ENCODE assay signal across 1 cellular context in the genomic region with DNA sequence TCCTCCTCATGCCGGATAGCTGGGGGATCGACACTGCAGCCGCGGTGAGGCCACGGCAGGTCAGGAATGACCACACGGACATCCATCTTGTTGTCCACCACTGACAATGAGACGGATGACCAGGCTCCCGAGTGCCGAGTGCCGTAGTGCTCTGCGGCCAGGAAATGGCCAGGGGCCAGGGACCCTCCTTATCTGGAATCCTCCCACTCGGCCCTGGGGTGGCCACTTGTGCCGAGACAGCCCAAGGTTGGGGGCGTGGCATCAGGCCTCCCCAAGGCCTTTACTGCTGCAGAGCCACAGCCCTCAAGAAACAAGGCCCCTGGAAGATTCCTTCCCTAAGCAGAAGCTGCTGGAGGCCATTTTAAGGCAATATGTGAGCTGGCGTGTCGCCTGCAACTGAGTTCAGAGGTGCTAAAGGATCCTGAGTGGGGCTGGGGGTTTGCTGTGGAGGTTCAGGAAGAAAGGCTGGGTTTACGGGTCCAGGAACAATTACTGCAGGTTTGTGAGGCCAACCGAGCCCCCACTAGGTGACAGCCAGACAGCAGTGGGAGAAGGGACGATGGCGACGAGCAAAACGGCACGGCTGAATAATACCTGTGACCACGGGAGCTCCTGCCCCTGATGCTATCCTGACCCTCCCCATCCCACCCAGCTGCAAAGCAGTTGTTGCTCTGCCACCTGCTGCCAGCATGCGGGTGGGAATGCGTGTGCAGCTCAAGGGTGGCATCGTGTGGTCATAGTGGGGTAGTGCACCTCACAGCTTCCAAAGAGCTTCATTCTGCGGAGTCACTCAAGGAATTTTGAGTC.
TF ChIP-seq lines count a peak whose summit lies in the region.

No MANE protein-coding gene starts in this region.

TF ChIP-seq in HEK293, 187 proteins besides CTCF, POLR2A, EP300 and RAD21 (continued from another document):
- TF ChIP-seq, protein P1, sequence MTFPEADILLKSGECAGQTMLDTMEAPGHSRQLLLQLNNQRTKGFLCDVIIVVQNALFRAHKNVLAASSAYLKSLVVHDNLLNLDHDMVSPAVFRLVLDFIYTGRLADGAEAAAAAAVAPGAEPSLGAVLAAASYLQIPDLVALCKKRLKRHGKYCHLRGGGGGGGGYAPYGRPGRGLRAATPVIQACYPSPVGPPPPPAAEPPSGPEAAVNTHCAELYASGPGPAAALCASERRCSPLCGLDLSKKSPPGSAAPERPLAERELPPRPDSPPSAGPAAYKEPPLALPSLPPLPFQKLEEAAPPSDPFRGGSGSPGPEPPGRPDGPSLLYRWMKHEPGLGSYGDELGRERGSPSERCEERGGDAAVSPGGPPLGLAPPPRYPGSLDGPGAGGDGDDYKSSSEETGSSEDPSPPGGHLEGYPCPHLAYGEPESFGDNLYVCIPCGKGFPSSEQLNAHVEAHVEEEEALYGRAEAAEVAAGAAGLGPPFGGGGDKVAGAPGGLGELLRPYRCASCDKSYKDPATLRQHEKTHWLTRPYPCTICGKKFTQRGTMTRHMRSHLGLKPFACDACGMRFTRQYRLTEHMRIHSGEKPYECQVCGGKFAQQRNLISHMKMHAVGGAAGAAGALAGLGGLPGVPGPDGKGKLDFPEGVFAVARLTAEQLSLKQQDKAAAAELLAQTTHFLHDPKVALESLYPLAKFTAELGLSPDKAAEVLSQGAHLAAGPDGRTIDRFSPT (tag by site-specific recombination; IDR thresholded peaks at IDR 0.05), result peak; percentile 86
- TF ChIP-seq ZBTB17 (tag by site-specific recombination; IDR thresholded peaks at IDR 0.05) (peak; percentile 48; the same call in 1 of the 2 replicates), PRDM1 (tag by site-specific recombination; IDR thresholded peaks at IDR 0.05) (no peak), WT1 (tag by site-specific recombination; IDR thresholded peaks at IDR 0.05) (0 out of 2 replicates have a peak, but pooled peaks have one; percentile 38), ZIC2 (tag by site-specific recombination; IDR thresholded peaks at IDR 0.05) (peak; percentile 76), ZNF600 (tag by site-specific recombination; IDR thresholded peaks at IDR 0.05) (peak; percentile 99), ZNF654 (tag by site-specific recombination; IDR thresholded peaks at IDR 0.05; ENCODE audit: low read depth) (peak; percentile 99), ZFP37 (tag by site-specific recombination; IDR thresholded peaks at IDR 0.05) (0 out of 2 replicates have a peak, but pooled peaks have one; percentile 50), ZNF2 (tag by site-specific recombination; IDR thresholded peaks at IDR 0.05) (peak; percentile 91)
- TF ChIP-seq, protein P2, sequence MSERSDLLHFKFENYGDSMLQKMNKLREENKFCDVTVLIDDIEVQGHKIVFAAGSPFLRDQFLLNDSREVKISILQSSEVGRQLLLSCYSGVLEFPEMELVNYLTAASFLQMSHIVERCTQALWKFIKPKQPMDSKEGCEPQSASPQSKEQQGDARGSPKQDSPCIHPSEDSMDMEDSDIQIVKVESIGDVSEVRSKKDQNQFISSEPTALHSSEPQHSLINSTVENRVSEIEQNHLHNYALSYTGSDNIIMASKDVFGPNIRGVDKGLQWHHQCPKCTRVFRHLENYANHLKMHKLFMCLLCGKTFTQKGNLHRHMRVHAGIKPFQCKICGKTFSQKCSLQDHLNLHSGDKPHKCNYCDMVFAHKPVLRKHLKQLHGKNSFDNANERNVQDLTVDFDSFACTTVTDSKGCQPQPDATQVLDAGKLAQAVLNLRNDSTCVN (tag by site-specific recombination; optimal IDR thresholded peaks at IDR 0.05), result peak; percentile 7
